Comparison of ENCODE assay signal across 8 cellular contexts in genomic region chr20:64064145-64064698, GRCh38. TPM values are rescaled to one million over a fixed set of nuclear protein-coding genes. Genes with fewer than 3 reads are reported as not detected.
A peak's percentile ranks its signal among the peaks of the same experiment; 100 is the strongest.
DNase-seq lines count a peak whose midpoint lies in the region; ATAC-seq, FAIRE-seq and TF ChIP-seq lines count a peak whose summit lies in the region.

No MANE protein-coding gene starts in this region.

- DNase-seq in ACHN (peak; percentile 66), HTR-8/SVneo (ENCODE audit: insufficient read length, low spot score) (peak; percentile 84), astrocyte of the spinal cord (ENCODE audit: low read depth, low spot score) (peak; percentile 45), NCI-H2171 treated with DMSO at 0.1 percent for 48 hours (lab: John Stamatoyannopoulos, UW) (no peak), urothelium cell line (ENCODE audit: low spot score) (no peak)

- FAIRE-seq in HTR-8/SVneo (lab: Jason Lieb, UNC) (peak; percentile 16), urothelium cell line (lab: Jason Lieb, UNC) (no peak)

- WGBS in mesodermal cell (ENCODE audit: insufficient coverage in 2 of 2), 2 experiments, result 58 to 63% methylated on average over 8 to 9 of the region's 12 CpGs

- no peaks in the 10 kb centered on the region for H3K9me3 ChIP-seq in mesodermal cell (ENCODE audit: control insufficient read depth, low read length)

- TF ChIP-seq CTCF in astrocyte of the spinal cord (IDR thresholded peaks at IDR 0.05; ENCODE audit: low read depth, low read length), result no peak

- H3K27ac ChIP-seq in mesodermal cell (ENCODE audit: low read depth, low read length, severe bottlenecking), result no peak overlapping the region

- H3K4me1 ChIP-seq in mesodermal cell (ENCODE audit: control insufficient read depth, insufficient read depth, low read length, poor library complexity, severe bottlenecking), result peaks cover 11% of the 10 kb centered on the region

- H3K36me3 ChIP-seq in mesodermal cell (ENCODE audit: control insufficient read depth, insufficient read depth, low read length), result no peaks in the 10 kb centered on the region

- H3K4me3 ChIP-seq in astrocyte of the spinal cord (ENCODE audit: low read depth, low read length) (peak overlapping the region; percentile 80), mesodermal cell (ENCODE audit: extremely low read depth, insufficient read depth, low read length, poor library complexity, severe bottlenecking) (peak overlapping the region; percentile 85)

- ATAC-seq in HG03135 (IDR thresholded peaks at IDR 0.05; ENCODE audit: unreplicated experiment) (no peak), HG02970 (IDR thresholded peaks at IDR 0.05; ENCODE audit: low FRiP score, unreplicated experiment) (no peak)

- in situ Hi-C loops in ACHN (cut with HindIII; ENCODE audit: low pct_ligation_motif_present, low pct_unique_long_range_greater_than_20kb, low sequenced_read_pairs), result no loop called here
- in situ Hi-C loops in astrocyte of the spinal cord (cut with HindIII; ENCODE audit: low sequenced_read_pairs), result no loop called here

RNA-seq across cellular contexts. Expression of gene TCEA2, which starts 1.2 kb away (rescaled TPM):
- polyA plus RNA-seq in mesodermal cell (2013, experiment 1 of 2), result 83.7 TPM
- 77.5 TPM for polyA plus RNA-seq in mesodermal cell (2013, experiment 2 of 2)

RNA-seq across cellular contexts. Expression of gene SOX18, which starts 14.8 kb away (rescaled TPM):
- 30.3 TPM for polyA plus RNA-seq in mesodermal cell (2013, experiment 1 of 2)
- 18.1 TPM for polyA plus RNA-seq in mesodermal cell (2013, experiment 2 of 2)

RNA-seq across cellular contexts. Expression of gene RGS19, which starts 15.1 kb away (rescaled TPM):
- polyA plus RNA-seq in mesodermal cell (2013, experiment 1 of 2), result 12.9 TPM
- polyA plus RNA-seq in mesodermal cell (2013, experiment 2 of 2), result 12.2 TPM

RNA-seq across cellular contexts. Expression of gene OPRL1, which starts 15.7 kb away (rescaled TPM):
- polyA plus RNA-seq in mesodermal cell (2013, experiment 1 of 2), result 4.6 TPM
- 3.4 TPM for polyA plus RNA-seq in mesodermal cell (2013, experiment 2 of 2)

RNA-seq across cellular contexts. Expression of gene LKAAEAR1, which starts 20.0 kb away (rescaled TPM):
- not detected for polyA plus RNA-seq in mesodermal cell (2013, experiment 1 of 2)
- polyA plus RNA-seq in mesodermal cell (2013, experiment 2 of 2), result not detected

Comparison
In these comparisons a context has a peak if more than half of its experiments do, and no peak if none do; other contexts are left out.
1. DNase-seq: peak in ACHN (single experiment), HTR-8/SVneo (single experiment) and astrocyte of the spinal cord (single experiment); none in NCI-H2171 treated with DMSO at 0.1 percent for 48 hours (single experiment) and urothelium cell line (single experiment).